8 cellular contexts compared by ENCODE assay signal in the genomic region with DNA sequence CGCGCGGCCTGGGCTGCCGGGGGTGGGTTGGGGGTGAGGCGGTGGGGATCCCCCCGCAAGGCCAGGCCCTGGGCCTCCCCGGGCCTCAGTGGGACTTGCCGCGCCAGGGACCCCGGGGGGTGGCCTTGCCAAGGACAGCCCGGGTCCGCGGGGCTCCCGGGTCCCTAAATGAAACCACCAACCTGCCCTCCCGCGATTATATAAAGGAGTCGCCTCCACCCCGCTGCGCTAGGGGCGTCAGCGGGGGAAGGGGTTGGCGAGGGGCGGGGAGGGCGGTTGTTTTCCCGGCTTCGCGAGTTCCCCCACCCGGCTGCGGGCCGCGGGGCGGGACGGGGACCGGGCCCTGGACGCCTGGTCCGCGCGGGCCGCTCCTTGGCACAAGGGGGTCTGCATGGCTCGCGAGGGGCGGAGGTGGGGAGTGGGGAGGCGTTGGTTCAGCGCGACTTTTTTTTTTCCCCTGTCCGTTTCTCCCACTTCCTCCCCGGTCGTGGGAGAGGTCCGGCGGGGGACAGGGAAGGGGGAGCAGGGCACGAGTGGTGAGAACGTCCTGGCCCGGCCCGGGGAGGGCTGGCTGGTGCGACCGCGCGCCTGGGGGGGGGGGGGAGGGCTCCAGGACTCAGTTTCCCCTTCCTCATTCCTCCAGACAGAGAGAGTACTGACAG. TPM values are rescaled to one million over a fixed set of nuclear protein-coding genes. Genes with fewer than 3 reads are reported as not detected.
DNase-seq lines count a peak whose midpoint lies in the region; ATAC-seq, FAIRE-seq and TF ChIP-seq lines count a peak whose summit lies in the region.

No MANE protein-coding gene starts in this region.

- ATAC-seq in HepG2 (no peak; the same call in 2 of the 3 replicates), GM19455 (IDR thresholded peaks at IDR 0.05; ENCODE audit: unreplicated experiment) (no peak)

- TF ChIP-seq RAD21 in HepG2 (CRISPR knock-in tag; IDR thresholded peaks at IDR 0.05) = no peak

- intact Hi-C loops in HepG2 (cut with micrococcal nuclease; ENCODE audit: unreplicated experiment) = loop anchor here (5.0 kb wide), 1 partner anchor 585 kb away; no protein-coding TSS in a partner anchor
- intact Hi-C loops in tibial artery (cut with DNase I; ENCODE audit: low total_unique reads) = no loop called here

- H3K27ac ChIP-seq in MM.1S (ENCODE audit: low read length) = no peak overlapping the region
- H3K27ac ChIP-seq in HepG2 (ENCODE audit: extremely low read length, insufficient read depth, low read length) = peak overlapping the region; percentile 85
- peak overlapping the region; percentile 89 to 91 for H3K27ac ChIP-seq in tibial artery

- peak overlapping the region; percentile 85 for H2AFZ ChIP-seq in MM.1S (ENCODE audit: low read length)
- H2AFZ ChIP-seq in HepG2 (ENCODE audit: low read length) = no peak overlapping the region

- TF ChIP-seq CTCF in MM.1S (IDR thresholded peaks at IDR 0.05; ENCODE audit: low read length) (no peak), bronchial epithelial cell (IDR thresholded peaks at IDR 0.05; ENCODE audit: insufficient read depth, low read length, severe bottlenecking) (no peak), HepG2 (CRISPR knock-in tag; IDR thresholded peaks at IDR 0.05) (no peak), tibial artery (IDR thresholded peaks at IDR 0.05) (no peak)

- no peaks in the 10 kb centered on the region for H3K9me2 ChIP-seq in MM.1S (replicated peaks; ENCODE audit: insufficient read depth, low read length)

- peak overlapping the region; percentile 92 for H3K4me2 ChIP-seq in MM.1S (ENCODE audit: low read depth, low read length)
- H3K4me2 ChIP-seq in HepG2 (ENCODE audit: low read depth, low read length) = peak overlapping the region; percentile 97

- WGBS in HepG2 (ENCODE audit: low lambda C conversion rate) = 2% methylated on average over 18 of the region's 58 CpGs

- H4K20me1 ChIP-seq in MM.1S (ENCODE audit: insufficient read depth, low read length) (peaks cover 18% of the 10 kb centered on the region), HepG2 (ENCODE audit: insufficient read depth, low read length) (peaks cover 19% of the 10 kb centered on the region)

- CTCF ChIA-PET in HepG2 (lab: Yijun Ruan, JAX; ENCODE audit: low intra/inter-chr PET ratio, low total read pairs) = no interaction called here

- TF ChIP-seq EP300 in HepG2 (IDR thresholded peaks at IDR 0.05; ENCODE audit: low read depth in 2 of 2, low read length in 2 of 2) (no peak), HepG2 (CRISPR knock-in tag; IDR thresholded peaks at IDR 0.05; ENCODE audit: borderline replicate concordance) (no peak)

- peaks cover 7% of the 10 kb centered on the region for H3F3A ChIP-seq in MM.1S (ENCODE audit: insufficient read depth, low read length)

- H3K9me3 ChIP-seq in MM.1S (replicated peaks; ENCODE audit: insufficient read depth, low read length) = no peaks in the 10 kb centered on the region
- H3K9me3 ChIP-seq in HepG2 (ENCODE audit: low read length) = no peaks in the 10 kb centered on the region
- H3K9me3 ChIP-seq in tibial artery = no peaks in the 10 kb centered on the region

- peaks cover 10% of the 10 kb centered on the region for H3K4me1 ChIP-seq in MM.1S (ENCODE audit: low read length)
- peaks cover 31% of the 10 kb centered on the region for H3K4me1 ChIP-seq in HepG2 (ENCODE audit: insufficient read depth, low read length)
- peaks cover 0 to 31% (median 25%) of the 10 kb centered on the region in 4 donors for H3K4me1 ChIP-seq in tibial artery

- in situ Hi-C loops in HepG2 (cut with HindIII; ENCODE audit: extremely low pct_ligation_motif_present, low pct_unique_long_range_greater_than_20kb) (no loop called here), G401 (cut with HindIII; ENCODE audit: low sequenced_read_pairs) (loop anchor here (10.0 kb wide), 1 partner anchor 67 kb away; no protein-coding TSS in a partner anchor)

- H3K4me3 ChIP-seq in MM.1S (ENCODE audit: low read length) (peak overlapping the region; percentile 97), bronchial epithelial cell (ENCODE audit: low read depth, low read length) (peak overlapping the region; percentile 83), HepG2 (replicated peaks in 1 of 3; ENCODE audit: insufficient read depth in 1 of 3, low read depth in 2 of 3, low read length in 3 of 3) (peak overlapping the region; percentile 81 to 94 (median 89)), tibial artery (peak overlapping the region; percentile 94 to 98)

- H3K36me3 ChIP-seq in MM.1S (replicated peaks; ENCODE audit: insufficient read depth, low read length) = no peaks in the 10 kb centered on the region
- peaks cover 9% of the 10 kb centered on the region for H3K36me3 ChIP-seq in bronchial epithelial cell (ENCODE audit: control insufficient read depth, insufficient read depth, low read length)
- peaks cover 3 to 9% of the 10 kb centered on the region in 2 experiments; a peak in 4 of 5 replicates for H3K36me3 ChIP-seq in HepG2 (replicated peaks in 1 of 2; ENCODE audit: control insufficient read depth in 1 of 2, insufficient read depth in 2 of 2, low read length in 2 of 2)
- peaks cover 0 to 10% (median 0%) of the 10 kb centered on the region in 3 donors for H3K36me3 ChIP-seq in tibial artery

- POLR2A ChIA-PET in HepG2 (lab: Yijun Ruan, JAX) = interaction anchor here (1.9 to 2.1 kb wide), 2 partner anchors 10 to 16 kb away, joined by 16 to 19 read pairs; no protein-coding TSS in a partner anchor

- H3K79me2 ChIP-seq in MM.1S (ENCODE audit: low read length) (peaks cover 26% of the 10 kb centered on the region), HepG2 (ENCODE audit: insufficient read depth, low read length) (peaks cover 23% of the 10 kb centered on the region)

- FAIRE-seq in bronchial epithelial cell (lab: Jason Lieb, UNC) = no peak
- FAIRE-seq in HepG2 (lab: Jason Lieb, UNC) = no peak

- no TSS peak for BruUV-seq in HepG2 (replicated peaks; lab: Mats Ljungman, UMichigan)

- peak in 1 of 2 experiments; percentile 28; a peak in 1 of 4 replicates for TF ChIP-seq POLR2A in HepG2 (IDR thresholded peaks at IDR 0.05; ENCODE audit: insufficient read depth in 1 of 2, low read depth in 2 of 2, low read length in 2 of 2)

- H3K27me3 ChIP-seq in MM.1S (replicated peaks; ENCODE audit: insufficient read depth, low read length) = peaks cover 30% of the 10 kb centered on the region
- H3K27me3 ChIP-seq in bronchial epithelial cell (ENCODE audit: control insufficient read depth, insufficient read depth, low read length) = no peaks in the 10 kb centered on the region
- no peaks in the 10 kb centered on the region for H3K27me3 ChIP-seq in HepG2 (ENCODE audit: control insufficient read depth in 1 of 2, insufficient read depth in 2 of 2, low read length in 2 of 2)
- no peaks in the 10 kb centered on the region for H3K27me3 ChIP-seq in tibial artery

- H3K9ac ChIP-seq in MM.1S (ENCODE audit: low read length) (no peak overlapping the region; the same call in 1 of the 2 replicates), HepG2 (ENCODE audit: insufficient read depth, low read depth, low read length) (peak overlapping the region; percentile 85; the same call in 1 of the 2 replicates)

- DNase-seq in COLO668 (lab: John Stamatoyannopoulos, UW; ENCODE audit: unreplicated experiment) (peak; percentile 40), MM.1S (no peak), bronchial epithelial cell (ENCODE audit: low read depth) (no peak), HepG2 (ENCODE audit: low spot score) (no peak), tibial artery (no peak), G401 (ENCODE audit: low spot score) (no peak)
- no peak for DNase-seq in NK-92 treated with Interleukin-12 subunit alpha and Interleukin-12 subunit beta, amount 100 ng/mL, for 24 hours (lab: John Stamatoyannopoulos, UW)

RNA-seq across cellular contexts. Expression of gene ZBTB7A, which starts 0.8 kb away (rescaled TPM):
- total RNA-seq in bronchial epithelial cell (15.3 and 29.2 TPM in 2 replicates), HepG2 (2016; rRNA removed; fragmentation: Illumina TruSeq; extraction: Trizol) (3.5 and 3.6 TPM in 2 replicates)
- total RNA-seq in HepG2 (2016; cell fraction: cytosol; rRNA removed; fragmentation: Illumina TruSeq; extraction: Trizol; ENCODE audit: low read depth) = 1.8 TPM in 2 replicates
- 2.7 and 3.2 TPM in 2 replicates for total RNA-seq in HepG2 (2016; cell fraction: insoluble cytoplasmic fraction; rRNA removed; fragmentation: Illumina TruSeq; extraction: Trizol)
- total RNA-seq in HepG2 (2016; cell fraction: membrane; rRNA removed; fragmentation: Illumina TruSeq; extraction: Trizol) = 3.7 and 4.3 TPM in 2 replicates
- total RNA-seq in HepG2 (2016; cell fraction: nucleus; rRNA removed; fragmentation: Illumina TruSeq; extraction: Trizol) = 3.0 and 3.1 TPM in 2 replicates
- 4.0 and 5.5 TPM in 2 replicates for polyA plus RNA-seq in HepG2 (2011; rRNA removed)
- polyA plus RNA-seq in HepG2 (2011; cell fraction: cytosol; rRNA removed) = 2.9 and 4.8 TPM in 2 replicates
- 23.5 and 34.3 TPM in 2 replicates for polyA plus RNA-seq in HepG2 (2011; cell fraction: nucleus; rRNA removed)
- 4.7 and 6.0 TPM in 2 replicates for polyA plus RNA-seq in HepG2 (2012)
- polyA plus RNA-seq in HepG2 (2016; cell fraction: cytosol; fragmentation: Illumina TruSeq; extraction: Trizol; ENCODE audit: low read depth) = 0.96 and 1.2 TPM in 2 replicates
- polyA plus RNA-seq in HepG2 (2016; cell fraction: insoluble cytoplasmic fraction; fragmentation: Illumina TruSeq; extraction: Trizol; ENCODE audit: low read depth) = 4.5 and 4.8 TPM in 2 replicates
- 2.7 and 3.0 TPM in 2 replicates for polyA plus RNA-seq in HepG2 (2016; cell fraction: membrane; fragmentation: Illumina TruSeq; extraction: Trizol; ENCODE audit: low read depth)
- polyA plus RNA-seq in HepG2 (2016; cell fraction: nucleus; fragmentation: Illumina TruSeq; extraction: Trizol; ENCODE audit: insufficient read depth, low read depth) = 9.7 and 9.9 TPM in 2 replicates
- 4.3 and 12.1 TPM in 2 replicates for polyA minus RNA-seq in HepG2 (2011; rRNA and poly(A)+ RNA removed; ENCODE audit: low replicate concordance)
- 9.4 and 10.5 TPM in 2 replicates for polyA minus RNA-seq in HepG2 (2011; cell fraction: cytosol; rRNA and poly(A)+ RNA removed)
- 5.0 and 5.4 TPM in 2 replicates for polyA minus RNA-seq in HepG2 (2011; cell fraction: nucleus; rRNA and poly(A)+ RNA removed)
- total RNA-seq in G401 (2014; rRNA removed; shearing (Covaris generic)) = 12.8 and 13.3 TPM in 2 replicates

RNA-seq across cellular contexts. Expression of gene MAP2K2, which starts 56.4 kb away (rescaled TPM):
- total RNA-seq in bronchial epithelial cell = 116 and 178 TPM in 2 replicates
- 72.2 and 80.9 TPM in 2 replicates for total RNA-seq in HepG2 (2016; rRNA removed; fragmentation: Illumina TruSeq; extraction: Trizol)
- 141 and 153 TPM in 2 replicates for total RNA-seq in HepG2 (2016; cell fraction: cytosol; rRNA removed; fragmentation: Illumina TruSeq; extraction: Trizol; ENCODE audit: low read depth)
- total RNA-seq in HepG2 (2016; cell fraction: insoluble cytoplasmic fraction; rRNA removed; fragmentation: Illumina TruSeq; extraction: Trizol) = 63.3 and 84.3 TPM in 2 replicates
- 168 and 190 TPM in 2 replicates for total RNA-seq in HepG2 (2016; cell fraction: membrane; rRNA removed; fragmentation: Illumina TruSeq; extraction: Trizol)
- total RNA-seq in HepG2 (2016; cell fraction: nucleus; rRNA removed; fragmentation: Illumina TruSeq; extraction: Trizol) = 40.1 and 53.8 TPM in 2 replicates
- 70.3 and 88.1 TPM in 2 replicates for polyA plus RNA-seq in HepG2 (2011; rRNA removed)
- polyA plus RNA-seq in HepG2 (2011; cell fraction: cytosol; rRNA removed) = 63.3 and 103 TPM in 2 replicates
- 96.2 and 101 TPM in 2 replicates for polyA plus RNA-seq in HepG2 (2011; cell fraction: nucleus; rRNA removed)
- polyA plus RNA-seq in HepG2 (2012) = 73.5 and 112 TPM in 2 replicates
- polyA plus RNA-seq in HepG2 (2016; cell fraction: cytosol; fragmentation: Illumina TruSeq; extraction: Trizol; ENCODE audit: low read depth) = 205 and 223 TPM in 2 replicates
- polyA plus RNA-seq in HepG2 (2016; cell fraction: insoluble cytoplasmic fraction; fragmentation: Illumina TruSeq; extraction: Trizol; ENCODE audit: low read depth) = 99.4 and 124 TPM in 2 replicates
- polyA plus RNA-seq in HepG2 (2016; cell fraction: membrane; fragmentation: Illumina TruSeq; extraction: Trizol; ENCODE audit: low read depth) = 271 and 285 TPM in 2 replicates
- 113 and 116 TPM in 2 replicates for polyA plus RNA-seq in HepG2 (2016; cell fraction: nucleus; fragmentation: Illumina TruSeq; extraction: Trizol; ENCODE audit: insufficient read depth, low read depth)
- 82.8 and 120 TPM in 2 replicates for polyA minus RNA-seq in HepG2 (2011; rRNA and poly(A)+ RNA removed; ENCODE audit: low replicate concordance)
- polyA minus RNA-seq in HepG2 (2011; cell fraction: cytosol; rRNA and poly(A)+ RNA removed) = 55.4 and 61.2 TPM in 2 replicates
- 25.8 and 27.8 TPM in 2 replicates for polyA minus RNA-seq in HepG2 (2011; cell fraction: nucleus; rRNA and poly(A)+ RNA removed)
- 370 and 376 TPM in 2 replicates for total RNA-seq in G401 (2014; rRNA removed; shearing (Covaris generic))

RNA-seq across cellular contexts. Expression of gene PIAS4, which starts 60.0 kb away (rescaled TPM):
- total RNA-seq in bronchial epithelial cell = 10.0 and 24.2 TPM in 2 replicates
- 20.1 and 22.4 TPM in 2 replicates for total RNA-seq in HepG2 (2016; rRNA removed; fragmentation: Illumina TruSeq; extraction: Trizol)
- total RNA-seq in HepG2 (2016; cell fraction: cytosol; rRNA removed; fragmentation: Illumina TruSeq; extraction: Trizol; ENCODE audit: low read depth) = 4.3 and 5.1 TPM in 2 replicates
- total RNA-seq in HepG2 (2016; cell fraction: insoluble cytoplasmic fraction; rRNA removed; fragmentation: Illumina TruSeq; extraction: Trizol) = 16.7 and 23.3 TPM in 2 replicates
- 9.8 and 11.2 TPM in 2 replicates for total RNA-seq in HepG2 (2016; cell fraction: membrane; rRNA removed; fragmentation: Illumina TruSeq; extraction: Trizol)
- 9.7 and 15.2 TPM in 2 replicates for total RNA-seq in HepG2 (2016; cell fraction: nucleus; rRNA removed; fragmentation: Illumina TruSeq; extraction: Trizol)
- 8.7 and 9.0 TPM in 2 replicates for polyA plus RNA-seq in HepG2 (2011; rRNA removed)
- polyA plus RNA-seq in HepG2 (2011; cell fraction: cytosol; rRNA removed) = 11.2 and 43.1 TPM in 2 replicates
- 22.4 and 27.4 TPM in 2 replicates for polyA plus RNA-seq in HepG2 (2011; cell fraction: nucleus; rRNA removed)
- 19.1 and 20.7 TPM in 2 replicates for polyA plus RNA-seq in HepG2 (2012)
- 3.3 and 3.5 TPM in 2 replicates for polyA plus RNA-seq in HepG2 (2016; cell fraction: cytosol; fragmentation: Illumina TruSeq; extraction: Trizol; ENCODE audit: low read depth)
- 18.2 and 33.3 TPM in 2 replicates for polyA plus RNA-seq in HepG2 (2016; cell fraction: insoluble cytoplasmic fraction; fragmentation: Illumina TruSeq; extraction: Trizol; ENCODE audit: low read depth)
- polyA plus RNA-seq in HepG2 (2016; cell fraction: membrane; fragmentation: Illumina TruSeq; extraction: Trizol; ENCODE audit: low read depth) = 5.6 and 5.9 TPM in 2 replicates
- polyA plus RNA-seq in HepG2 (2016; cell fraction: nucleus; fragmentation: Illumina TruSeq; extraction: Trizol; ENCODE audit: insufficient read depth, low read depth) = 36.3 and 39.1 TPM in 2 replicates
- 12.2 and 13.9 TPM in 2 replicates for polyA minus RNA-seq in HepG2 (2011; rRNA and poly(A)+ RNA removed; ENCODE audit: low replicate concordance)
- polyA minus RNA-seq in HepG2 (2011; cell fraction: cytosol; rRNA and poly(A)+ RNA removed) = 5.1 and 7.7 TPM in 2 replicates
- 14.5 and 15.1 TPM in 2 replicates for polyA minus RNA-seq in HepG2 (2011; cell fraction: nucleus; rRNA and poly(A)+ RNA removed)
- total RNA-seq in G401 (2014; rRNA removed; shearing (Covaris generic)) = 24.7 and 45.7 TPM in 2 replicates
